1 cellular context compared by ENCODE assay signal in the genomic region with DNA sequence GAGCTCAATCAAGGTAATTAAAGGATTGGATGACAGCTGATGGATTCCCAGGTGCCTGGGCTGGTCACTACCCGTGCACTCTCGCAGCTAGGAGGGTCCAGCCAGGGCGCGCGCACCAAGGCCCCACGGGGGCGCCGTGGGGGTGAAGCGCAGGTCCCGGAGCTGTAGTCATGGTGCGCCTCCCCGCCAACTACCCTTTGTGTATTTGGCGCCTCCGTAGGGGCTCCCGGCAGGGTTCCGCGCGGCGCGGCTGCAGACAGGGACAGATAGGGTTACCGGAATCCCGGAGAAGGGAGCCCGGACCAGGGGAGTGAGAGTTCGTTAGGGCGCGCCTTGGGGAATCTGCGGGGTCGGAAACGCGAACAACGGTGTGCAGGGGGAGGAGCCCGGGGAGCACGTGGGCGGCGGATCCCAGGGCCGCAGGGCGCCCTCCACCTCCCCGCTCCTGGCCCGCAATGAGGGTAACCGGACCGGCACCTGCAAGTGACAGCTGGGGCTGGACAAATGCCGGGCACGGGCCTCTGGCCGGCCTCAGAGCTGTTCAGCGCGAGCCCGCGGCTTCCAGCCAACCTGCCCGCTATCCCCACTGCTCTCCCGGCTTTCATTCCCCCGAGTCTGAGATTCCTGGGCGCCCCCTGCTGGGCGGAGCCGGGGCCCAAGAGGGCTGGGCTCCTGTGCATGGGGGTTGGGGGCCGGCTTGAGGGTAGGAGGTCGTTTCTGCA.
A peak's percentile ranks its signal among the peaks of the same experiment; 100 is the strongest.
TF ChIP-seq lines count a peak whose summit lies in the region.

No MANE protein-coding gene starts in this region.

TF ChIP-seq in PFSK-1, 5 proteins besides CTCF, POLR2A, EP300 and RAD21:
- 0 out of 2 replicates have a peak, but pooled peaks have one; percentile 27 for TF ChIP-seq POLR2AphosphoS5 (IDR thresholded peaks at IDR 0.05; ENCODE audit: low read depth, low read length)
- TF ChIP-seq REST (IDR thresholded peaks at IDR 0.05; ENCODE audit: insufficient read depth in 1 of 2, low read depth in 2 of 2, low read length in 2 of 2) = no peak
